ENCODE assay signal across 8 cellular contexts in genomic region chr3:9179826-9180763, GRCh38.
DNase-seq lines count a peak whose midpoint lies in the region; ATAC-seq lines count a peak whose summit lies in the region.

No MANE protein-coding gene starts in this region.

- ATAC-seq in activated CD8-positive, alpha-beta memory T cell treated with anti-CD3 and anti-CD28 coated beads, Interleukin-2, amount 10 ng/mL, durations not matched to agents 7 days and 5 days, result peak; percentile 71
- ATAC-seq in HG02870 (IDR thresholded peaks at IDR 0.05; ENCODE audit: unreplicated experiment), result peak; percentile 58
- peak; percentile 56 for ATAC-seq in stimulated activated memory B cell treated with anti-CD40 and anti-IgM and Interleukin-4, amounts not matched to agents 10 μg/mL and 1 μg/mL and 100 μg/mL, for 72 hours

- H3K36me3 Mint-ChIP-seq in activated CD8-positive, alpha-beta memory T cell treated with anti-CD3 and anti-CD28 coated beads, Interleukin-2, amount 10 ng/mL, durations not matched to agents 7 days and 5 days, result peaks cover 2% of the 10 kb centered on the region
- H3K36me3 Mint-ChIP-seq in stimulated activated memory B cell treated with anti-CD40 and anti-IgM and Interleukin-4, amounts not matched to agents 10 μg/mL and 1 μg/mL and 100 μg/mL, for 72 hours, result no peaks in the 10 kb centered on the region

- peak overlapping the region; percentile 29 for H3K4me3 Mint-ChIP-seq in activated CD8-positive, alpha-beta memory T cell treated with anti-CD3 and anti-CD28 coated beads, Interleukin-2, amount 10 ng/mL, durations not matched to agents 7 days and 5 days
- H3K4me3 Mint-ChIP-seq in stimulated activated memory B cell treated with anti-CD40 and anti-IgM and Interleukin-4, amounts not matched to agents 10 μg/mL and 1 μg/mL and 100 μg/mL, for 72 hours, result peak overlapping the region; percentile 11

- H3K27me3 Mint-ChIP-seq in activated CD8-positive, alpha-beta memory T cell treated with anti-CD3 and anti-CD28 coated beads, Interleukin-2, amount 10 ng/mL, durations not matched to agents 7 days and 5 days, result peaks cover 16% of the 10 kb centered on the region
- H3K27me3 Mint-ChIP-seq in stimulated activated memory B cell treated with anti-CD40 and anti-IgM and Interleukin-4, amounts not matched to agents 10 μg/mL and 1 μg/mL and 100 μg/mL, for 72 hours, result no peaks in the 10 kb centered on the region

- peak; percentile 53 for DNase-seq in activated CD8-positive, alpha-beta memory T cell treated with anti-CD3 and anti-CD28 coated beads, Interleukin-2, amount 10 ng/mL, durations not matched to agents 7 days and 5 days
- DNase-seq in activated CD8-positive, alpha-beta memory T cell treated with anti-CD3 and anti-CD28 coated beads, Interleukin-2, amount 50 U/mL, for 48 hours, result no peak
- peak; percentile 42 to 43 for DNase-seq in activated T-cell treated with anti-CD3 and anti-CD28 coated beads, Interleukin-2, amount 50 U/mL, for 48 hours
- DNase-seq in germinal center (ENCODE audit: low spot score) (no peak), iPS-NIHi7 (ENCODE audit: extremely low spot score) (no peak), GM19238 (ENCODE audit: insufficient read length, low spot score) (no peak)

- H3K9me3 Mint-ChIP-seq in activated CD8-positive, alpha-beta memory T cell treated with anti-CD3 and anti-CD28 coated beads, Interleukin-2, amount 10 ng/mL, durations not matched to agents 7 days and 5 days (ENCODE audit: low read depth), result no peaks in the 10 kb centered on the region
- no peaks in the 10 kb centered on the region for H3K9me3 Mint-ChIP-seq in stimulated activated memory B cell treated with anti-CD40 and anti-IgM and Interleukin-4, amounts not matched to agents 10 μg/mL and 1 μg/mL and 100 μg/mL, for 72 hours

- peak overlapping the region; percentile 82 for H3K27ac Mint-ChIP-seq in activated CD8-positive, alpha-beta memory T cell treated with anti-CD3 and anti-CD28 coated beads, Interleukin-2, amount 10 ng/mL, durations not matched to agents 7 days and 5 days
- H3K27ac Mint-ChIP-seq in stimulated activated memory B cell treated with anti-CD40 and anti-IgM and Interleukin-4, amounts not matched to agents 10 μg/mL and 1 μg/mL and 100 μg/mL, for 72 hours, result peak overlapping the region; percentile 30

- H3K4me1 Mint-ChIP-seq in activated CD8-positive, alpha-beta memory T cell treated with anti-CD3 and anti-CD28 coated beads, Interleukin-2, amount 10 ng/mL, durations not matched to agents 7 days and 5 days, result peaks cover 45% of the 10 kb centered on the region
- H3K4me1 Mint-ChIP-seq in stimulated activated memory B cell treated with anti-CD40 and anti-IgM and Interleukin-4, amounts not matched to agents 10 μg/mL and 1 μg/mL and 100 μg/mL, for 72 hours, result peaks cover 17% of the 10 kb centered on the region

- CTCF ChIA-PET in activated CD8-positive, alpha-beta memory T cell treated with anti-CD3 and anti-CD28 coated beads, Interleukin-2, amount 10 ng/mL, durations not matched to agents 7 days and 5 days (lab: Charles Lee), result interaction anchor here (1.4 kb wide), 1 partner anchor 69 kb away, joined by 3 read pairs; the partner anchor contains the start of gene SRGAP3

Comparison
In these comparisons a context has a peak if more than half of its experiments do, and no peak if none do; other contexts are left out.
1. DNase-seq: peak in activated CD8-positive, alpha-beta memory T cell treated with anti-CD3 and anti-CD28 coated beads, Interleukin-2, amount 10 ng/mL, durations not matched to agents 7 days and 5 days (single experiment) and activated T-cell treated with anti-CD3 and anti-CD28 coated beads, Interleukin-2, amount 50 U/mL, for 48 hours (2 of 2); none in activated CD8-positive, alpha-beta memory T cell treated with anti-CD3 and anti-CD28 coated beads, Interleukin-2, amount 50 U/mL, for 48 hours (single experiment), germinal center (single experiment), iPS-NIHi7 (single experiment) and GM19238 (single experiment).
2. Peak in every context shown above with its lines, with median percentiles within 50 percentile points of each other: ATAC-seq.